10 cellular contexts compared by ENCODE assay signal in genomic region chr3:115272036-115272824, GRCh38.
DNase-seq lines count a peak whose midpoint lies in the region; ATAC-seq and TF ChIP-seq lines count a peak whose summit lies in the region.
"Had no signal": no experiment of that assay in that cellular context is flagged by ENCODE, and none has a peak within 500 bp of the region (broad histone marks: within the 10 kb centered on the region; RNA-seq: fewer than 3 reads in every experiment).

No MANE protein-coding gene starts in this region.

- no peaks in the 10 kb centered on the region for H3K27me3 Mint-ChIP-seq in activated naive CD8-positive, alpha-beta T cell treated with anti-CD3 and anti-CD28 coated beads, Interleukin-2, amount 50 U/mL, for 24 hours

- no peak overlapping the region for H3K4me3 ChIP-seq in H7 (ENCODE audit: insufficient read depth, low read depth, low read length)
- no peak overlapping the region for H3K4me3 ChIP-seq in fibroblast of mammary gland (ENCODE audit: control insufficient read depth, low read depth, low read length)
- peak overlapping the region in 2 of 4 donors; percentile 11 to 32 for H3K4me3 ChIP-seq in gastrocnemius medialis
- H3K4me3 ChIP-seq: upper lobe of right lung had no signal

- H3K4me1 ChIP-seq in gastrocnemius medialis = peaks cover 12 to 21% of the 10 kb centered on the region in 2 donors
- H3K4me1 ChIP-seq: upper lobe of right lung had no signal

- DNase-seq in H7 (peak; percentile 8), NCI-H748 (lab: John Stamatoyannopoulos, UW; ENCODE audit: unreplicated experiment) (peak; percentile 94), fibroblast of mammary gland (ENCODE audit: low read depth) (peak; percentile 85), gastrocnemius medialis (peak; percentile 25 to 36), GM19238 (ENCODE audit: insufficient read length, low spot score) (no peak)
- no peak for DNase-seq in activated naive CD8-positive, alpha-beta T cell treated with anti-CD3 and anti-CD28 coated beads, Interleukin-2, amount 50 U/mL, for 24 hours
- DNase-seq: occipital lobe, upper lobe of right lung had no signal

- no peak for TF ChIP-seq POLR2A in gastrocnemius medialis (IDR thresholded peaks at IDR 0.05)

- intact Hi-C loops in gastrocnemius medialis (cut with DNase I; ENCODE audit: low total_unique reads) = no loop called here

- in situ Hi-C loops in gastrocnemius medialis (cut with MboI; ENCODE audit: low sequenced_read_pairs in 4 of 4) = no loop called here

- H3K27ac ChIP-seq in gastrocnemius medialis = peak overlapping the region; percentile 65 to 86 (median 80)
- H3K27ac ChIP-seq: upper lobe of right lung had no signal

- ATAC-seq in gastrocnemius medialis = peak; percentile 98 to 99
- no peak for ATAC-seq in activated naive CD8-positive, alpha-beta T cell treated with anti-CD3 and anti-CD28 coated beads, Interleukin-2, amount 50 U/mL, for 24 hours
- no peak for ATAC-seq in HG02973 (IDR thresholded peaks at IDR 0.05; ENCODE audit: unreplicated experiment)
- ATAC-seq in GM19397 (IDR thresholded peaks at IDR 0.05; ENCODE audit: unreplicated experiment) = no peak
- ATAC-seq: upper lobe of right lung had no signal

- H3K4me3 Mint-ChIP-seq in activated naive CD8-positive, alpha-beta T cell treated with anti-CD3 and anti-CD28 coated beads, Interleukin-2, amount 50 U/mL, for 24 hours = no peak overlapping the region

- no peaks in the 10 kb centered on the region for H3K4me1 Mint-ChIP-seq in activated naive CD8-positive, alpha-beta T cell treated with anti-CD3 and anti-CD28 coated beads, Interleukin-2, amount 50 U/mL, for 24 hours

- H3K9me3 ChIP-seq in gastrocnemius medialis = no peaks in the 10 kb centered on the region
- H3K9me3 ChIP-seq: upper lobe of right lung had no signal

- no peak for TF ChIP-seq CTCF in fibroblast of mammary gland (conservative IDR thresholded peaks at IDR 0.05; ENCODE audit: control insufficient read depth, insufficient read depth, low read depth, low read length)
- TF ChIP-seq CTCF in gastrocnemius medialis (IDR thresholded peaks at IDR 0.05 in 4 of 5, conservative IDR thresholded peaks at IDR 0.05 in 1 of 5) = no peak

- H3K9me3 Mint-ChIP-seq in activated naive CD8-positive, alpha-beta T cell treated with anti-CD3 and anti-CD28 coated beads, Interleukin-2, amount 50 U/mL, for 24 hours = no peaks in the 10 kb centered on the region

- H3K36me3 Mint-ChIP-seq in activated naive CD8-positive, alpha-beta T cell treated with anti-CD3 and anti-CD28 coated beads, Interleukin-2, amount 50 U/mL, for 24 hours (ENCODE audit: low read depth) = no peaks in the 10 kb centered on the region

- H3K27me3 ChIP-seq in H7 (ENCODE audit: control insufficient read depth, insufficient read depth, low read length) (no peaks in the 10 kb centered on the region), gastrocnemius medialis (no peaks in the 10 kb centered on the region)
- H3K27me3 ChIP-seq: upper lobe of right lung had no signal

- H3K27ac Mint-ChIP-seq in activated naive CD8-positive, alpha-beta T cell treated with anti-CD3 and anti-CD28 coated beads, Interleukin-2, amount 50 U/mL, for 24 hours = no peak overlapping the region

- H3K36me3 ChIP-seq in H7 (replicated peaks; ENCODE audit: control insufficient read depth, insufficient read depth, low read length) = no peaks in the 10 kb centered on the region
- H3K36me3 ChIP-seq in gastrocnemius medialis = no peaks in the 10 kb centered on the region
- H3K36me3 ChIP-seq: upper lobe of right lung had no signal

Comparison
In these comparisons a context has a peak if more than half of its experiments do, and no peak if none do; other contexts are left out.
1. DNase-seq: peak in H7 (single experiment), NCI-H748 (single experiment), fibroblast of mammary gland (single experiment) and gastrocnemius medialis (2 of 2); none in GM19238 (single experiment) and activated naive CD8-positive, alpha-beta T cell treated with anti-CD3 and anti-CD28 coated beads, Interleukin-2, amount 50 U/mL, for 24 hours (single experiment).
2. ATAC-seq: peak in gastrocnemius medialis (2 of 2); none in activated naive CD8-positive, alpha-beta T cell treated with anti-CD3 and anti-CD28 coated beads, Interleukin-2, amount 50 U/mL, for 24 hours (single experiment), HG02973 (single experiment) and GM19397 (single experiment).